In genomic region chr5:150138551-150139265, GRCh38 we compare ENCODE assay signal across 8 cellular contexts. TPM values are rescaled to one million over a fixed set of nuclear protein-coding genes. Genes with fewer than 3 reads are reported as not detected.
A peak's percentile ranks its signal among the peaks of the same experiment; 100 is the strongest.
DNase-seq lines count a peak whose midpoint lies in the region; FAIRE-seq and TF ChIP-seq lines count a peak whose summit lies in the region.

No MANE protein-coding gene starts in this region.

- H3K4me1 ChIP-seq in astrocyte (ENCODE audit: insufficient read depth, low read length) = peaks cover 83% of the 10 kb centered on the region

- peak overlapping the region; percentile 82 for H3K4me2 ChIP-seq in astrocyte (ENCODE audit: low read length)

- FAIRE-seq in astrocyte (lab: Jason Lieb, UNC) = no peak

- H3K27me3 Mint-ChIP-seq in astrocyte (ENCODE audit: low read depth, unreplicated experiment) = no peaks in the 10 kb centered on the region

- H3K79me2 ChIP-seq in astrocyte (ENCODE audit: insufficient read depth, low read length) = peaks cover 44% of the 10 kb centered on the region

- H3K9me3 ChIP-seq in astrocyte (ENCODE audit: insufficient read depth, low read depth, low read length) = no peaks in the 10 kb centered on the region

- TF ChIP-seq CTCF in astrocyte (IDR thresholded peaks at IDR 0.05; ENCODE audit: insufficient read depth, low read depth, low read length) (no peak), GM13977 (IDR thresholded peaks at IDR 0.05; ENCODE audit: extremely low read depth, insufficient read depth, missing control alignments) (no peak)

- in situ Hi-C loops in GM13977 (cut with MboI; ENCODE audit: low pct_unique_long_range_greater_than_20kb, low sequenced_read_pairs, unreplicated experiment) = no loop called here

- peak overlapping the region; percentile 99 for H3K27ac ChIP-seq in astrocyte (ENCODE audit: low read depth, low read length)

- peak overlapping the region; percentile 90 for H3K9ac ChIP-seq in astrocyte (ENCODE audit: low read length)

- DNase-seq in EL (peak; percentile 97), astrocyte (ENCODE audit: low read depth) (peak; percentile 94), hypothalamus (lab: John Stamatoyannopoulos, UW) (peak in 31 of 51 donors; percentile 22 to 83 (median 49)), retina (peak; percentile 87), GF-D8 (lab: John Stamatoyannopoulos, UW) (no peak), GM13977 (ENCODE audit: low spot score) (no peak), NCI-H1930 (lab: John Stamatoyannopoulos, UW) (no peak), OCI-M1 (lab: John Stamatoyannopoulos, UW) (no peak)

- peaks cover 16% of the 10 kb centered on the region for H3K36me3 Mint-ChIP-seq in astrocyte (ENCODE audit: low read depth, unreplicated experiment)

- H3K4me3 ChIP-seq in astrocyte (ENCODE audit: insufficient read depth, low read depth, low read length) = peak overlapping the region; percentile 19

- H2AFZ ChIP-seq in astrocyte (ENCODE audit: low read depth, low read length) = no peak overlapping the region

- no peaks in the 10 kb centered on the region for H3K9me3 Mint-ChIP-seq in astrocyte (ENCODE audit: unreplicated experiment)

- peak overlapping the region; percentile 66 for H3K4me3 Mint-ChIP-seq in astrocyte (ENCODE audit: unreplicated experiment)

- H4K20me1 ChIP-seq in astrocyte (ENCODE audit: insufficient read depth, low read length) = no peaks in the 10 kb centered on the region

- H3K27ac Mint-ChIP-seq in astrocyte (ENCODE audit: unreplicated experiment) = peak overlapping the region; percentile 97

- peaks cover 12% of the 10 kb centered on the region for H3K36me3 ChIP-seq in astrocyte (ENCODE audit: insufficient read depth, low read length)

- H3K4me1 Mint-ChIP-seq in astrocyte (ENCODE audit: low read depth, unreplicated experiment) = peaks cover 62% of the 10 kb centered on the region

- no peaks in the 10 kb centered on the region for H3K27me3 ChIP-seq in astrocyte (ENCODE audit: insufficient read depth, low read length)

RNA-seq across cellular contexts. Expression of gene PDGFRB, which starts 16.9 kb away (rescaled TPM):
- total RNA-seq in astrocyte = 78.8 and 96.6 TPM in 2 replicates

RNA-seq across cellular contexts. Expression of gene CDX1, which starts 27.9 kb away (rescaled TPM):
- total RNA-seq in astrocyte = 0.50 TPM in 1 of 2 replicates, not detected in the other

RNA-seq across cellular contexts. Expression of gene SLC6A7, which starts 51.2 kb away (rescaled TPM):
- total RNA-seq in astrocyte = not detected in 2 replicates

RNA-seq across cellular contexts. Expression of gene CSF1R, which starts 52.4 kb away (rescaled TPM):
- total RNA-seq in astrocyte = 1.4 and 1.6 TPM in 2 replicates

Comparison
In these comparisons a context has a peak if more than half of its experiments do, and no peak if none do; other contexts are left out.
1. DNase-seq: peak in EL (single experiment), astrocyte (single experiment), hypothalamus (31 of 51) and retina (single experiment); none in GF-D8 (single experiment), GM13977 (single experiment), NCI-H1930 (0 of 2) and OCI-M1 (single experiment).